10 cellular contexts compared by ENCODE assay signal in the genomic region with DNA sequence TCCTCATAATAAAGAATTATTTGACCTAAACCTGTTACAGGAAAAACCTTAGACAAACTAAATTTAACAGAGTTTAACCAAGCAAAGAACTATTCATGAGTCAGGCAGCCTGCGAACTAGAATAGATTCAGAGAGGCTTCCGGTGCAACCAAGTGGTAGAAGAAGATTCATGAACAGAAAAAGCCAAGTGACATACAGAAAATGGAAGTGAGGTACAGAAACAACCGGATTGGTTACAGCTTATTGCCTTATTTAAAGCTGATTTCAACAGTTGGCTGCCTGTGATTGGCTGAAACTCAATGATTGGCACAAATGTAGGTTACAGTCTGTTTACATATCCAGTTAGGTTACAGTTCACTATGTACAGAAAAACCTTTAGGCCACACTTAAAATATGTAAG. TPM values are rescaled to one million over a fixed set of nuclear protein-coding genes. Genes with fewer than 3 reads are reported as not detected.
DNase-seq lines count a peak whose midpoint lies in the region; ATAC-seq, FAIRE-seq and TF ChIP-seq lines count a peak whose summit lies in the region.
"Had no signal": no experiment of that assay in that cellular context is flagged by ENCODE, and none has a peak within 500 bp of the region (broad histone marks: within the 10 kb centered on the region; RNA-seq: fewer than 3 reads in every experiment).

No MANE protein-coding gene starts in this region.

- TF ChIP-seq CTCF in HepG2 (CRISPR knock-in tag; IDR thresholded peaks at IDR 0.05) = no peak
- TF ChIP-seq CTCF in right lobe of liver (IDR thresholded peaks at IDR 0.05) = no peak
- TF ChIP-seq CTCF in PC-3 (conservative IDR thresholded peaks at IDR 0.05; ENCODE audit: low read depth, low read length) = no peak

- H3K4me1 ChIP-seq in HepG2 (ENCODE audit: insufficient read depth, low read length) (peaks cover 24% of the 10 kb centered on the region), right lobe of liver (no peaks in the 10 kb centered on the region), PC-3 (ENCODE audit: insufficient read depth, low read length) (peaks cover 17% of the 10 kb centered on the region)

- H3K9me2 ChIP-seq in PC-3 (replicated peaks; ENCODE audit: low read length) = no peaks in the 10 kb centered on the region

- no peaks in the 10 kb centered on the region for H4K20me1 ChIP-seq in HepG2 (ENCODE audit: insufficient read depth, low read length)
- no peaks in the 10 kb centered on the region for H4K20me1 ChIP-seq in PC-3 (ENCODE audit: low read length)

- in situ Hi-C loops in HepG2 (cut with HindIII; ENCODE audit: extremely low pct_ligation_motif_present, low pct_unique_long_range_greater_than_20kb) = no loop called here

- intact Hi-C loops in HepG2 (cut with micrococcal nuclease; ENCODE audit: unreplicated experiment) = no loop called here
- intact Hi-C loops in right lobe of liver (cut with DNase I) = no loop called here
- intact Hi-C loops in PC-3 (cut with micrococcal nuclease) = no loop called here
- intact Hi-C loops in activated CD4-positive, alpha-beta T cell treated with anti-CD3 and anti-CD28 coated beads for 36 hours (cut with DNase I, micrococcal nuclease) = no loop called here

- H3K79me2 ChIP-seq in HepG2 (ENCODE audit: insufficient read depth, low read length) (peaks cover 2% of the 10 kb centered on the region), PC-3 (ENCODE audit: low read length) (no peaks in the 10 kb centered on the region)

- H3K36me3 ChIP-seq in HepG2 (replicated peaks in 1 of 2; ENCODE audit: control insufficient read depth in 1 of 2, insufficient read depth in 2 of 2, low read length in 2 of 2) (peaks cover 0 to 2% of the 10 kb centered on the region in 2 experiments; a peak in 3 of 5 replicates), right lobe of liver (no peaks in the 10 kb centered on the region), PC-3 (ENCODE audit: low read depth, low read length) (no peaks in the 10 kb centered on the region)

- DNase-seq in HepG2 (ENCODE audit: low spot score) (no peak), right lobe of liver (no peak), PC-3 (peak; percentile 48), caudate nucleus (lab: John Stamatoyannopoulos, UW) (no peak)
- DNase-seq in activated CD8-positive, alpha-beta memory T cell treated with anti-CD3 and anti-CD28 coated beads, Interleukin-2, amount 50 U/mL, for 48 hours = no peak
- DNase-seq in stimulated activated CD4-positive, alpha-beta T cell treated with anti-CD3 and anti-CD28 coated beads, Interleukin-12 subunit alpha, Interleukin-12 subunit beta, amount 100 ng/mL, for 4 hours = no peak
- DNase-seq in activated CD4-positive, alpha-beta T cell treated with anti-CD3 and anti-CD28 coated beads for 36 hours = no peak
- DNase-seq: nucleus accumbens had no signal

- TF ChIP-seq POLR2A in HepG2 (IDR thresholded peaks at IDR 0.05; ENCODE audit: insufficient read depth in 1 of 2, low read depth in 2 of 2, low read length in 2 of 2) (no peak), right lobe of liver (IDR thresholded peaks at IDR 0.05) (no peak)

- CTCF ChIA-PET in HepG2 (lab: Yijun Ruan, JAX; ENCODE audit: low intra/inter-chr PET ratio, low total read pairs) = no interaction called here
- CTCF ChIA-PET in PC-3 (lab: Charles Lee) = no interaction called here
- CTCF ChIA-PET in activated CD4-positive, alpha-beta T cell treated with anti-CD3 and anti-CD28 coated beads for 36 hours (lab: Charles Lee) = no interaction called here

- no peaks in the 10 kb centered on the region for H3K36me3 Mint-ChIP-seq in activated CD4-positive, alpha-beta T cell treated with anti-CD3 and anti-CD28 coated beads for 36 hours (ENCODE audit: low read depth)

- H2AFZ ChIP-seq in HepG2 (ENCODE audit: low read length) (no peak overlapping the region), PC-3 (ENCODE audit: low read length) (no peak overlapping the region)

- H3F3A ChIP-seq in PC-3 (ENCODE audit: low read length, unreplicated experiment) = no peaks in the 10 kb centered on the region

- H3K4me1 Mint-ChIP-seq in activated CD4-positive, alpha-beta T cell treated with anti-CD3 and anti-CD28 coated beads for 36 hours = peaks cover 11% of the 10 kb centered on the region

- TF ChIP-seq EP300 in HepG2 (IDR thresholded peaks at IDR 0.05; ENCODE audit: low read depth in 2 of 2, low read length in 2 of 2) (no peak), HepG2 (CRISPR knock-in tag; IDR thresholded peaks at IDR 0.05; ENCODE audit: borderline replicate concordance) (no peak)

- H3K27ac ChIP-seq in HepG2 (ENCODE audit: extremely low read length, insufficient read depth, low read length) = no peak overlapping the region
- no peak overlapping the region for H3K27ac ChIP-seq in right lobe of liver
- H3K27ac ChIP-seq in PC-3 (ENCODE audit: low read length) = no peak overlapping the region
- no peak overlapping the region for H3K27ac ChIP-seq in caudate nucleus (ENCODE audit: low read depth, low read length)
- H3K27ac ChIP-seq: A549 had no signal

- H3K4me3 Mint-ChIP-seq in activated CD4-positive, alpha-beta T cell treated with anti-CD3 and anti-CD28 coated beads for 36 hours = no peak overlapping the region

- no peak overlapping the region for H3K4me2 ChIP-seq in HepG2 (ENCODE audit: low read depth, low read length)
- H3K4me2 ChIP-seq in PC-3 (ENCODE audit: low read length) = peak overlapping the region; percentile 52
- H3K4me2 ChIP-seq: A549 had no signal

- H3K27ac Mint-ChIP-seq in activated CD4-positive, alpha-beta T cell treated with anti-CD3 and anti-CD28 coated beads for 36 hours = no peak overlapping the region

- H3K27me3 Mint-ChIP-seq in activated CD4-positive, alpha-beta T cell treated with anti-CD3 and anti-CD28 coated beads for 36 hours = peaks cover 20% of the 10 kb centered on the region

- POLR2A ChIA-PET in HepG2 (lab: Yijun Ruan, JAX) (interaction anchor here (3.4 kb wide), 1 partner anchor 12 kb away, joined by 9 read pairs; no protein-coding TSS in a partner anchor), PC-3 (lab: Charles Lee; ENCODE audit: unreplicated experiment) (no interaction called here)
- POLR2A ChIA-PET in activated CD4-positive, alpha-beta T cell treated with anti-CD3 and anti-CD28 coated beads for 36 hours (lab: Charles Lee) = no interaction called here

- H3K9ac ChIP-seq in HepG2 (ENCODE audit: insufficient read depth, low read depth, low read length) (no peak overlapping the region), PC-3 (ENCODE audit: low read length) (no peak overlapping the region)

- no peaks in the 10 kb centered on the region for H3K27me3 ChIP-seq in HepG2 (ENCODE audit: control insufficient read depth in 1 of 2, insufficient read depth in 2 of 2, low read length in 2 of 2)
- no peaks in the 10 kb centered on the region for H3K27me3 ChIP-seq in right lobe of liver
- no peaks in the 10 kb centered on the region for H3K27me3 ChIP-seq in PC-3 (ENCODE audit: low read length)

- ATAC-seq in HepG2 (no peak), right lobe of liver (no peak), HG03039 (IDR thresholded peaks at IDR 0.05; ENCODE audit: unreplicated experiment) (peak; percentile 44), PC-3 (peak; percentile 12; the same call in 1 of the 2 replicates)
- ATAC-seq in activated CD4-positive, alpha-beta T cell treated with anti-CD3 and anti-CD28 coated beads for 36 hours = no peak
- ATAC-seq: A549 had no signal

- BruUV-seq in HepG2 (replicated peaks; lab: Mats Ljungman, UMichigan) (no TSS peak), PC-3 (replicated peaks; lab: Mats Ljungman, UMichigan) (no TSS peak)

- no peak for TF ChIP-seq RAD21 in HepG2 (CRISPR knock-in tag; IDR thresholded peaks at IDR 0.05)

- no peak for FAIRE-seq in HepG2 (lab: Jason Lieb, UNC)
- FAIRE-seq: A549 had no signal

- no peaks in the 10 kb centered on the region for H3K9me3 Mint-ChIP-seq in activated CD4-positive, alpha-beta T cell treated with anti-CD3 and anti-CD28 coated beads for 36 hours (ENCODE audit: low read depth)

- WGBS in HepG2 (ENCODE audit: low lambda C conversion rate) = 87% methylated on average over 3 of the region's 3 CpGs
- 92% methylated on average over 3 of the region's 3 CpGs for WGBS in right lobe of liver (ENCODE audit: insufficient coverage, low coverage, low lambda C conversion rate, missing lambda C conversion rate)

- H3K9me3 ChIP-seq in HepG2 (ENCODE audit: low read length) (no peaks in the 10 kb centered on the region), right lobe of liver (no peaks in the 10 kb centered on the region), PC-3 (ENCODE audit: low read length) (no peaks in the 10 kb centered on the region)
- H3K9me3 ChIP-seq: A549 had no signal

- H3K4me3 ChIP-seq in HepG2 (replicated peaks in 1 of 3; ENCODE audit: insufficient read depth in 1 of 3, low read depth in 2 of 3, low read length in 3 of 3) (no peak overlapping the region), right lobe of liver (no peak overlapping the region), PC-3 (ENCODE audit: low read length) (no peak overlapping the region)
- H3K4me3 ChIP-seq: A549 had no signal

TF ChIP-seq in HepG2, 621 proteins besides CTCF, POLR2A, EP300 and RAD21 (continues in another document):
- no peak for TF ChIP-seq ZNF674 (CRISPR knock-in tag; IDR thresholded peaks at IDR 0.05; ENCODE audit: low read depth)

RNA-seq across cellular contexts. Expression of a gene that starts 10.1 kb away (rescaled TPM):
- total RNA-seq in HepG2 (2016; rRNA removed; fragmentation: Illumina TruSeq; extraction: Trizol) = 0.56 and 1.2 TPM in 2 replicates
- 0.18 and 0.20 TPM in 2 replicates for total RNA-seq in HepG2 (2016; cell fraction: cytosol; rRNA removed; fragmentation: Illumina TruSeq; extraction: Trizol; ENCODE audit: low read depth)
- 0.61 and 1.0 TPM in 2 replicates for total RNA-seq in HepG2 (2016; cell fraction: insoluble cytoplasmic fraction; rRNA removed; fragmentation: Illumina TruSeq; extraction: Trizol)
- total RNA-seq in HepG2 (2016; cell fraction: membrane; rRNA removed; fragmentation: Illumina TruSeq; extraction: Trizol) = 0.52 and 0.74 TPM in 2 replicates
- 0.88 and 1.0 TPM in 2 replicates for total RNA-seq in HepG2 (2016; cell fraction: nucleus; rRNA removed; fragmentation: Illumina TruSeq; extraction: Trizol)
- polyA plus RNA-seq in HepG2 (2011; rRNA removed) = 1.3 and 1.8 TPM in 2 replicates
- polyA plus RNA-seq in HepG2 (2011; cell fraction: cytosol; rRNA removed) = 1.5 and 1.9 TPM in 2 replicates
- 3.4 and 3.6 TPM in 2 replicates for polyA plus RNA-seq in HepG2 (2011; cell fraction: nucleus; rRNA removed)
- polyA plus RNA-seq in HepG2 (2012) = 2.0 and 2.2 TPM in 2 replicates
- 0.11 TPM in 2 replicates for polyA plus RNA-seq in HepG2 (2016; cell fraction: cytosol; fragmentation: Illumina TruSeq; extraction: Trizol; ENCODE audit: low read depth)
- 0.44 and 0.60 TPM in 2 replicates for polyA plus RNA-seq in HepG2 (2016; cell fraction: insoluble cytoplasmic fraction; fragmentation: Illumina TruSeq; extraction: Trizol; ENCODE audit: low read depth)
- polyA plus RNA-seq in HepG2 (2016; cell fraction: membrane; fragmentation: Illumina TruSeq; extraction: Trizol; ENCODE audit: low read depth) = 0.29 and 0.52 TPM in 2 replicates
- polyA plus RNA-seq in HepG2 (2016; cell fraction: nucleus; fragmentation: Illumina TruSeq; extraction: Trizol; ENCODE audit: insufficient read depth, low read depth) = 0.61 and 0.77 TPM in 2 replicates
- 0.14 and 3.0 TPM in 2 replicates for polyA minus RNA-seq in HepG2 (2011; rRNA and poly(A)+ RNA removed; ENCODE audit: low replicate concordance)
- 2.1 and 2.3 TPM in 2 replicates for polyA minus RNA-seq in HepG2 (2011; cell fraction: cytosol; rRNA and poly(A)+ RNA removed)
- 4.5 and 4.8 TPM in 2 replicates for polyA minus RNA-seq in HepG2 (2011; cell fraction: nucleus; rRNA and poly(A)+ RNA removed)
- under 1 TPM; 0.35 to 0.98 (median 0.52) TPM for total RNA-seq in right lobe of liver
- total RNA-seq in PC-3 (2014; rRNA removed) = 2.8 and 3.2 TPM in 2 replicates
- under 1 TPM; 0.09 to 0.11 TPM for total RNA-seq in activated CD4-positive, alpha-beta T cell treated with anti-CD3 and anti-CD28 coated beads for 36 hours

Comparison
In these comparisons a context has a peak if more than half of its experiments do, and no peak if none do; other contexts are left out.
1. ATAC-seq: peak in HG03039 (single experiment) and PC-3 (single experiment); none in HepG2 (single experiment), right lobe of liver (0 of 4) and activated CD4-positive, alpha-beta T cell treated with anti-CD3 and anti-CD28 coated beads for 36 hours (single experiment).